ENCODE assay signal across 12 cellular contexts in the genomic region with DNA sequence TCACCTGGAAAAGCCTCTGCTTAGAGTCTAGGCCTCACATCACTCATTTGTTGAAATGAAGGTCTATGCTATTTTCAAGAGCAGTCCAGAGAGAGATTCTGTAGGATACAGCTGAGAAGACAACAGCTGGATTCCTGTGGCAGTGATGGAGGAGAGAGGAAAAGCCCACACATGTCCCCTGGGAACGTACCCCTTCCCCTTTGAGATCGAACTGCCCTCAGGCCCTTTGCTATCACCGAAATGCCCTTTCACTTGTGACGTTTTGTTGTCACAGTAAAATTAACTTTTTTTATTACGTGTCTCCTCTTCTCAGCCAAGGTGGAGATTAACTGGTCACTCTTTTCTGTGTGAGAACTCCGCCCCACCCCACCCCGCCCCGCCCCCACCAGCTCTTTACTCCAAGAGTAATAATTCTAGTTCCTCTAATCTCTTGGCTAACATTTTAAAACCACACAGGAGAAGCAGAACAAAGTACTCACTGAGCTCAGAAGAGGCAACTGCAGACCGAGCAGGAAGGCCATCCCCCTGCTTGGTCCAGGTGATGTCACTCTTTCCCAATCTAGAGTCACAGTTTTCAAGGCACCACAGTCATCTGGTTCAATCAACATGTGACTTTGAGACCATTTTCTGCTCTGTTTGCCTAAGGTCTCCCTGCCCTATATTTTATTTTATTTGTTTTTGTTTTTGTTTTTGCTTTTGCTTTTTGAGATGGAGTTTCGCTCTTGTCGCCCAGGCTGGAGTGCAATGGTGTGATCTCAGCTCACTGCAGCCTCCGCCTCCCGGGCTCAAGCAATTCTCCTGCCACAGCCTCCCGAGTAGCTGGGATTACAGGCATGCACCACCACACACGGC.
DNase-seq lines count a peak whose midpoint lies in the region; ATAC-seq and TF ChIP-seq lines count a peak whose summit lies in the region.
"Had no signal": no experiment of that assay in that cellular context is flagged by ENCODE, and none has a peak within 500 bp of the region (broad histone marks: within the 10 kb centered on the region; RNA-seq: fewer than 3 reads in every experiment).

No MANE protein-coding gene starts in this region.

- intact Hi-C loops in activated CD4-positive, alpha-beta T cell treated with anti-CD3 and anti-CD28 coated beads for 36 hours (cut with DNase I, micrococcal nuclease), result loop anchor here (5.0 kb wide), 4 partner anchors 32 to 172 kb away; a partner anchor contains a TSS
- intact Hi-C loops in OCI-LY7 (cut with micrococcal nuclease; ENCODE audit: unreplicated experiment) (loop anchor here (5.0 to 10.0 kb wide), 4 partner anchors 57 to 475 kb away; a partner anchor contains a TSS), uterus (cut with DNase I; ENCODE audit: low total_unique reads) (no loop called here)
- intact Hi-C loops in activated T-helper 1 cell treated with anti-CD3 and anti-CD28 coated beads, Interleukin-12 subunit alpha, Interleukin-12 subunit beta, Interleukin-2, Interleukin-4 antibody, amounts not matched to agents 30 ng/mL and 10 ng/mL and 1 ng/mL, durations not matched to agents 14 hours and 24 hours and 36 hours (cut with micrococcal nuclease), result no loop called here

- no peak overlapping the region for H3K27ac Mint-ChIP-seq in activated CD4-positive, alpha-beta T cell treated with anti-CD3 and anti-CD28 coated beads for 36 hours
- no peak overlapping the region for H3K27ac Mint-ChIP-seq in activated T-helper 1 cell treated with anti-CD3 and anti-CD28 coated beads, Interleukin-12 subunit alpha, Interleukin-12 subunit beta, Interleukin-2, Interleukin-4 antibody, amounts not matched to agents 30 ng/mL and 10 ng/mL and 1 ng/mL, durations not matched to agents 14 hours and 24 hours and 36 hours

- no peak overlapping the region for H3K4me3 Mint-ChIP-seq in activated CD4-positive, alpha-beta T cell treated with anti-CD3 and anti-CD28 coated beads for 36 hours
- H3K4me3 Mint-ChIP-seq in activated T-helper 1 cell treated with anti-CD3 and anti-CD28 coated beads, Interleukin-12 subunit alpha, Interleukin-12 subunit beta, Interleukin-2, Interleukin-4 antibody, amounts not matched to agents 30 ng/mL and 10 ng/mL and 1 ng/mL, durations not matched to agents 14 hours and 24 hours and 36 hours, result no peak overlapping the region
- H3K4me3 Mint-ChIP-seq: natural killer cell had no signal

- no peaks in the 10 kb centered on the region for H3K36me3 ChIP-seq in OCI-LY7 (ENCODE audit: insufficient read depth, low read length)
- no peaks in the 10 kb centered on the region for H3K36me3 ChIP-seq in uterus

- no peak overlapping the region for H3K4me2 ChIP-seq in OCI-LY7 (ENCODE audit: low read length)

- POLR2A ChIA-PET in activated CD4-positive, alpha-beta T cell treated with anti-CD3 and anti-CD28 coated beads for 36 hours (lab: Charles Lee), result no interaction called here
- POLR2A ChIA-PET in OCI-LY7 (lab: Charles Lee), result interaction anchor here (0.6 to 0.8 kb wide), 3 partner anchors 20 to 38 kb away, joined by 3 to 4 read pairs (median 4); no protein-coding TSS in a partner anchor

- peak; percentile 17 for DNase-seq in activated CD4-positive, alpha-beta T cell treated with anti-CD3 and anti-CD28 coated beads for 36 hours
- DNase-seq in activated CD4-positive, alpha-beta T cell treated with anti-CD3 and anti-CD28 coated beads, Interleukin-2, amount 50 U/mL, for 4 hours, result no peak
- DNase-seq in OCI-LY7 (ENCODE audit: low spot score), result peak; percentile 11
- DNase-seq in glomerular visceral epithelial cell (ENCODE audit: extremely low spot score), result peak; percentile 83
- DNase-seq in uterus, result no peak
- DNase-seq in activated T-helper 1 cell treated with anti-CD3 and anti-CD28 coated beads, Interleukin-12 subunit alpha, Interleukin-12 subunit beta, Interleukin-2, Interleukin-4 antibody, amounts not matched to agents 30 ng/mL and 10 ng/mL and 1 ng/mL, durations not matched to agents 14 hours and 24 hours and 36 hours (ENCODE audit: low spot score), result no peak
- no peak for DNase-seq in DMS114 treated with DMSO at 0.1 percent for 48 hours (lab: John Stamatoyannopoulos, UW; ENCODE audit: unreplicated experiment)
- DNase-seq in NCI-H82 (lab: John Stamatoyannopoulos, UW), result no peak
- DNase-seq: activated gamma-delta T cell, natural killer cell had no signal

- TF ChIP-seq CTCF in OCI-LY7 (conservative IDR thresholded peaks at IDR 0.05; ENCODE audit: low read length), result no peak
- no peak for TF ChIP-seq CTCF in uterus (IDR thresholded peaks at IDR 0.05)

- no peaks in the 10 kb centered on the region for H3K9me3 Mint-ChIP-seq in activated CD4-positive, alpha-beta T cell treated with anti-CD3 and anti-CD28 coated beads for 36 hours (ENCODE audit: low read depth)
- H3K9me3 Mint-ChIP-seq in activated T-helper 1 cell treated with anti-CD3 and anti-CD28 coated beads, Interleukin-12 subunit alpha, Interleukin-12 subunit beta, Interleukin-2, Interleukin-4 antibody, amounts not matched to agents 30 ng/mL and 10 ng/mL and 1 ng/mL, durations not matched to agents 14 hours and 24 hours and 36 hours, result no peaks in the 10 kb centered on the region
- H3K9me3 Mint-ChIP-seq: natural killer cell had no signal

- CTCF ChIA-PET in activated CD4-positive, alpha-beta T cell treated with anti-CD3 and anti-CD28 coated beads for 36 hours (lab: Charles Lee), result interaction anchor here (0.7 to 1.0 kb wide), 2 partner anchors 24 to 78 kb away, joined by 3 read pairs; no protein-coding TSS in a partner anchor
- CTCF ChIA-PET in OCI-LY7 (lab: Charles Lee; ENCODE audit: unreplicated experiment), result no interaction called here

- H3K4me1 ChIP-seq in OCI-LY7 (ENCODE audit: insufficient read depth, low read length, poor library complexity, severe bottlenecking), result no peaks in the 10 kb centered on the region
- no peaks in the 10 kb centered on the region for H3K4me1 ChIP-seq in uterus

- H3K27me3 Mint-ChIP-seq in activated CD4-positive, alpha-beta T cell treated with anti-CD3 and anti-CD28 coated beads for 36 hours, result peaks cover 2% of the 10 kb centered on the region
- H3K27me3 Mint-ChIP-seq in activated T-helper 1 cell treated with anti-CD3 and anti-CD28 coated beads, Interleukin-12 subunit alpha, Interleukin-12 subunit beta, Interleukin-2, Interleukin-4 antibody, amounts not matched to agents 30 ng/mL and 10 ng/mL and 1 ng/mL, durations not matched to agents 14 hours and 24 hours and 36 hours (ENCODE audit: insufficient read depth), result no peaks in the 10 kb centered on the region

- H3K27ac ChIP-seq in OCI-LY7 (ENCODE audit: low read depth, low read length, poor library complexity, severe bottlenecking), result no peak overlapping the region
- H3K27ac ChIP-seq in uterus, result peak overlapping the region; percentile 15 to 55
- H3K27ac ChIP-seq: 22Rv1, SJSA1 had no signal

- no peaks in the 10 kb centered on the region for H3K27me3 ChIP-seq in uterus
- H3K27me3 ChIP-seq: SJSA1 had no signal

- no peak for TF ChIP-seq POLR2A in uterus (IDR thresholded peaks at IDR 0.05)

- H3K4me1 Mint-ChIP-seq in activated CD4-positive, alpha-beta T cell treated with anti-CD3 and anti-CD28 coated beads for 36 hours, result peaks cover 15% of the 10 kb centered on the region
- H3K4me1 Mint-ChIP-seq in activated T-helper 1 cell treated with anti-CD3 and anti-CD28 coated beads, Interleukin-12 subunit alpha, Interleukin-12 subunit beta, Interleukin-2, Interleukin-4 antibody, amounts not matched to agents 30 ng/mL and 10 ng/mL and 1 ng/mL, durations not matched to agents 14 hours and 24 hours and 36 hours (ENCODE audit: low read depth), result peaks cover 16% of the 10 kb centered on the region

- H2AFZ ChIP-seq in OCI-LY7 (ENCODE audit: low read length), result no peak overlapping the region; the same call in 1 of the 2 replicates

- H3K4me3 ChIP-seq in OCI-LY7 (ENCODE audit: low read depth, low read length, poor library complexity, severe bottlenecking), result no peak overlapping the region
- H3K4me3 ChIP-seq in uterus, result no peak overlapping the region
- H3K4me3 ChIP-seq: SJSA1 had no signal

- no peaks in the 10 kb centered on the region for H3K79me2 ChIP-seq in OCI-LY7 (ENCODE audit: insufficient read depth, low read depth, low read length)

- ATAC-seq in activated CD4-positive, alpha-beta T cell treated with anti-CD3 and anti-CD28 coated beads for 36 hours, result no peak

- H3K9me2 ChIP-seq in OCI-LY7 (ENCODE audit: insufficient read depth, low read length), result no peaks in the 10 kb centered on the region

- H4K20me1 ChIP-seq in OCI-LY7 (ENCODE audit: insufficient read depth, low read length), result no peaks in the 10 kb centered on the region

- peaks cover 3% of the 10 kb centered on the region for H3K36me3 Mint-ChIP-seq in activated CD4-positive, alpha-beta T cell treated with anti-CD3 and anti-CD28 coated beads for 36 hours (ENCODE audit: low read depth)
- peaks cover 15% of the 10 kb centered on the region for H3K36me3 Mint-ChIP-seq in activated T-helper 1 cell treated with anti-CD3 and anti-CD28 coated beads, Interleukin-12 subunit alpha, Interleukin-12 subunit beta, Interleukin-2, Interleukin-4 antibody, amounts not matched to agents 30 ng/mL and 10 ng/mL and 1 ng/mL, durations not matched to agents 14 hours and 24 hours and 36 hours (ENCODE audit: low read depth)
- H3K36me3 Mint-ChIP-seq: natural killer cell had no signal

- BruUV-seq in OCI-LY7 (replicated peaks; lab: Mats Ljungman, UMichigan), result no TSS peak

- H3K9me3 ChIP-seq in OCI-LY7 (ENCODE audit: low read length), result no peaks in the 10 kb centered on the region
- no peaks in the 10 kb centered on the region for H3K9me3 ChIP-seq in uterus
- H3K9me3 ChIP-seq: SJSA1 had no signal

Comparison
In these comparisons a context has a peak if more than half of its experiments do, and no peak if none do; other contexts are left out.
1. DNase-seq: peak in activated CD4-positive, alpha-beta T cell treated with anti-CD3 and anti-CD28 coated beads for 36 hours (single experiment), OCI-LY7 (single experiment) and glomerular visceral epithelial cell (single experiment); none in activated CD4-positive, alpha-beta T cell treated with anti-CD3 and anti-CD28 coated beads, Interleukin-2, amount 50 U/mL, for 4 hours (0 of 2), uterus (0 of 2), activated T-helper 1 cell treated with anti-CD3 and anti-CD28 coated beads, Interleukin-12 subunit alpha, Interleukin-12 subunit beta, Interleukin-2, Interleukin-4 antibody, amounts not matched to agents 30 ng/mL and 10 ng/mL and 1 ng/mL, durations not matched to agents 14 hours and 24 hours and 36 hours (single experiment), DMS114 treated with DMSO at 0.1 percent for 48 hours (single experiment) and NCI-H82 (single experiment).
2. intact Hi-C loops: an anchor here in activated CD4-positive, alpha-beta T cell treated with anti-CD3 and anti-CD28 coated beads for 36 hours (5.0 kb wide) and OCI-LY7 (5.0 to 10.0 kb wide); none called in uterus and activated T-helper 1 cell treated with anti-CD3 and anti-CD28 coated beads, Interleukin-12 subunit alpha, Interleukin-12 subunit beta, Interleukin-2, Interleukin-4 antibody, amounts not matched to agents 30 ng/mL and 10 ng/mL and 1 ng/mL, durations not matched to agents 14 hours and 24 hours and 36 hours.